Comparison of ENCODE assay signal across 2 cellular contexts in the genomic region with DNA sequence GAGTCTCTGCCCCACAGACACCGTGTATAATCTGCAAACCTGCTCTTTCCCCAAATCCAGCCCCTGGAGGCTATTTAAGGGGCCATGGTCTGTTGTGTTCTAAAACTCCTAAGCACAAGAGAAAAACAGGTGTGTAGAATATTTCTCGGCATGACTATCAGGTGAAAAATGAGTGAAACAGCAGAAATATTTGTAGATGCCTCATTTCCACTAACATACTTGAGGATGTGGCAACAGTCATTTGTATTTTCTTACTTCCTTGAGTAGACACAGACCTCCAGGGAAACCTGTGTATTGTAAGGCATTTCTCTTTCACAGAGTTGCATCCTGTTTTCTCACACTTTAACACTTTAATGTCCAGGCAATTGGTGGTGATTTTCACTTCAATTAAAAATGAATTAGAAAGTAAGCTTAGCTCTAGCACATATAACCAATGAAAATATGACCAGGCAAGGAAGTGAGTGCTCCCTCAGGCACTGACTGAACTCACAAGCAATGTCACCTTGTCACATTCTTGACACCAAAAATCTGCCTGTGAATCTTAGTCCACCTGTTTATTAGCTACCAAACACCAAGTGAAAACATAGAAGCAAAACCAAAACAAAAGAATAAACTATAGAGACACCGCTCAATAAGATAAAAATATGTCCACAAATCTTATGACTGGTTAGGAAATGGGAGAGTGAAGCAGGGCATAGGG.
TF ChIP-seq lines count a peak whose summit lies in the region.

No MANE protein-coding gene starts in this region.

TF ChIP-seq in GM23338, 12 proteins besides CTCF, POLR2A, EP300 and RAD21 (continued from another document and continues in another):
- TF ChIP-seq ETS1 (IDR thresholded peaks at IDR 0.05) (no peak), CREB1 (CRISPR knock-in tag; IDR thresholded peaks at IDR 0.05; ENCODE audit: low read depth) (no peak), REST (IDR thresholded peaks at IDR 0.05; ENCODE audit: unreplicated experiment) (no peak), JUNB (IDR thresholded peaks at IDR 0.05; ENCODE audit: unreplicated experiment) (no peak), EZH2 (IDR thresholded peaks at IDR 0.05; ENCODE audit: low read depth, unreplicated experiment) (no peak), POLR2AphosphoS5 (IDR thresholded peaks at IDR 0.05; ENCODE audit: low read depth) (no peak), ZNF114 (CRISPR knock-in tag; IDR thresholded peaks at IDR 0.05) (no peak)
- TF ChIP-seq, protein P1, sequence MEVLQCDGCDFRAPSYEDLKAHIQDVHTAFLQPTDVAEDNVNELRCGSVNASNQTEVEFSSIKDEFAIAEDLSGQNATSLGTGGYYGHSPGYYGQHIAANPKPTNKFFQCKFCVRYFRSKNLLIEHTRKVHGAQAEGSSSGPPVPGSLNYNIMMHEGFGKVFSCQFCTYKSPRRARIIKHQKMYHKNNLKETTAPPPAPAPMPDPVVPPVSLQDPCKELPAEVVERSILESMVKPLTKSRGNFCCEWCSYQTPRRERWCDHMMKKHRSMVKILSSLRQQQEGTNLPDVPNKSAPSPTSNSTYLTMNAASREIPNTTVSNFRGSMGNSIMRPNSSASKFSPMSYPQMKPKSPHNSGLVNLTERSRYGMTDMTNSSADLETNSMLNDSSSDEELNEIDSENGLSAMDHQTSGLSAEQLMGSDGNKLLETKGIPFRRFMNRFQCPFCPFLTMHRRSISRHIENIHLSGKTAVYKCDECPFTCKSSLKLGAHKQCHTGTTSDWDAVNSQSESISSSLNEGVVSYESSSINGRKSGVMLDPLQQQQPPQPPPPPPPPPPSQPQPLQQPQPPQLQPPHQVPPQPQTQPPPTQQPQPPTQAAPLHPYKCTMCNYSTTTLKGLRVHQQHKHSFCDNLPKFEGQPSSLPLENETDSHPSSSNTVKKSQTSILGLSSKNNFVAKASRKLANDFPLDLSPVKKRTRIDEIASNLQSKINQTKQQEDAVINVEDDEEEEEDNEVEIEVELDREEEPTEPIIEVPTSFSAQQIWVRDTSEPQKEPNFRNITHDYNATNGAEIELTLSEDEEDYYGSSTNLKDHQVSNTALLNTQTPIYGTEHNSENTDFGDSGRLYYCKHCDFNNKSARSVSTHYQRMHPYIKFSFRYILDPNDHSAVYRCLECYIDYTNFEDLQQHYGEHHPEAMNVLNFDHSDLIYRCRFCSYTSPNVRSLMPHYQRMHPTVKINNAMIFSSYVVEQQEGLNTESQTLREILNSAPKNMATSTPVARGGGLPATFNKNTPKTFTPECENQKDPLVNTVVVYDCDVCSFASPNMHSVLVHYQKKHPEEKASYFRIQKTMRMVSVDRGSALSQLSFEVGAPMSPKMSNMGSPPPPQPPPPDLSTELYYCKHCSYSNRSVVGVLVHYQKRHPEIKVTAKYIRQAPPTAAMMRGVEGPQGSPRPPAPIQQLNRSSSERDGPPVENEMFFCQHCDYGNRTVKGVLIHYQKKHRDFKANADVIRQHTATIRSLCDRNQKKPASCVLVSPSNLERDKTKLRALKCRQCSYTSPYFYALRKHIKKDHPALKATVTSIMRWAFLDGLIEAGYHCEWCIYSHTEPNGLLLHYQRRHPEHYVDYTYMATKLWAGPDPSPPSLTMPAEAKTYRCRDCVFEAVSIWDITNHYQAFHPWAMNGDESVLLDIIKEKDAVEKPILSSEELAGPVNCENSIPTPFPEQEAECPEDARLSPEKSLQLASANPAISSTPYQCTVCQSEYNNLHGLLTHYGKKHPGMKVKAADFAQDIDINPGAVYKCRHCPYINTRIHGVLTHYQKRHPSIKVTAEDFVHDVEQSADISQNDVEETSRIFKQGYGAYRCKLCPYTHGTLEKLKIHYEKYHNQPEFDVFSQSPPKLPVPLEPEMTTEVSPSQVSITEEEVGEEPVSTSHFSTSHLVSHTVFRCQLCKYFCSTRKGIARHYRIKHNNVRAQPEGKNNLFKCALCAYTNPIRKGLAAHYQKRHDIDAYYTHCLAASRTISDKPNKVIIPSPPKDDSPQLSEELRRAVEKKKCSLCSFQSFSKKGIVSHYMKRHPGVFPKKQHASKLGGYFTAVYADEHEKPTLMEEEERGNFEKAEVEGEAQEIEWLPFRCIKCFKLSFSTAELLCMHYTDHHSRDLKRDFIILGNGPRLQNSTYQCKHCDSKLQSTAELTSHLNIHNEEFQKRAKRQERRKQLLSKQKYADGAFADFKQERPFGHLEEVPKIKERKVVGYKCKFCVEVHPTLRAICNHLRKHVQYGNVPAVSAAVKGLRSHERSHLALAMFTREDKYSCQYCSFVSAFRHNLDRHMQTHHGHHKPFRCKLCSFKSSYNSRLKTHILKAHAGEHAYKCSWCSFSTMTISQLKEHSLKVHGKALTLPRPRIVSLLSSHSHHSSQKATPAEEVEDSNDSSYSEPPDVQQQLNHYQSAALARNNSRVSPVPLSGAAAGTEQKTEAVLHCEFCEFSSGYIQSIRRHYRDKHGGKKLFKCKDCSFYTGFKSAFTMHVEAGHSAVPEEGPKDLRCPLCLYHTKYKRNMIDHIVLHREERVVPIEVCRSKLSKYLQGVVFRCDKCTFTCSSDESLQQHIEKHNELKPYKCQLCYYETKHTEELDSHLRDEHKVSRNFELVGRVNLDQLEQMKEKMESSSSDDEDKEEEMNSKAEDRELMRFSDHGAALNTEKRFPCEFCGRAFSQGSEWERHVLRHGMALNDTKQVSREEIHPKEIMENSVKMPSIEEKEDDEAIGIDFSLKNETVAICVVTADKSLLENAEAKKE (CRISPR knock-in tag; IDR thresholded peaks at IDR 0.05), result no peak

TF ChIP-seq in H1, 55 proteins besides CTCF, POLR2A, EP300 and RAD21 (continued from another document):
- TF ChIP-seq E2F6 (IDR thresholded peaks at IDR 0.05) (no peak), SIN3A (conservative IDR thresholded peaks at IDR 0.05 in 1 of 2, IDR thresholded peaks at IDR 0.05 in 1 of 2; ENCODE audit: low read depth in 1 of 2, low read length in 2 of 2) (no peak), BACH1 (IDR thresholded peaks at IDR 0.05; ENCODE audit: low read length) (no peak), JUN (IDR thresholded peaks at IDR 0.05; ENCODE audit: low read depth, low read length) (no peak), BRCA1 (IDR thresholded peaks at IDR 0.05; ENCODE audit: low read depth, low read length) (no peak), CHD2 (IDR thresholded peaks at IDR 0.05; ENCODE audit: low read length) (no peak), HDAC6 (IDR thresholded peaks at IDR 0.05; ENCODE audit: low read depth, low read length) (no peak)
